In the genomic region with DNA sequence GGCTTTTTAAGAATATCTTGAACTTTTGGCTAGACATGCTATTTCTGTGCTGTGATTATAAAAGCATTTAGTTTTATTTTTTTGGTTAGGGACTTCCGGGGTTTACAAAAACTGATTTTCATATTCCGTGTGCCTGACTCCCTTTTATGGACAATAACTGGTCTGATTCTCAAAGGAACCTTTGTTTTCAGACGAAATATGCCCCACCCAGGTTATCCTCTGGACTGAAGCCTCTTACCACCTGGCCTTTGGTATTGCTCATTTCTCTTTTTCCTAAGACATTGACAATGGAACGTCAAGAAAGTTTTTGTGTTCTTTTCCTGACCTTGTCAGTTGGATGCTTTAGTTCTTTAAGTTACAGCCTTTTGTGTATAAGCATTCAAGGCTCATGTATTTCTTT, we compare ENCODE assay signal across 20 cellular contexts. TPM values are rescaled to one million over a fixed set of nuclear protein-coding genes. Genes with fewer than 3 reads are reported as not detected.
DNase-seq lines count a peak whose midpoint lies in the region; ATAC-seq, FAIRE-seq and TF ChIP-seq lines count a peak whose summit lies in the region.
"Had no signal": no experiment of that assay in that cellular context is flagged by ENCODE, and none has a peak within 500 bp of the region (broad histone marks: within the 10 kb centered on the region; RNA-seq: fewer than 3 reads in every experiment).

No MANE protein-coding gene starts in this region.

- in situ Hi-C loops in mammary epithelial cell (cut with MboI; ENCODE audit: low sequenced_read_pairs in 2 of 2), result no loop called here

- 62% methylated on average over 4 of the region's 4 CpGs for WGBS in mammary epithelial cell (ENCODE audit: low coverage, missing lambda C conversion rate)
- WGBS in small intestine, 3 donors, result 19 to 40% (median 33%) methylated on average over 4 of the region's 4 CpGs
- 74 to 85% (median 78%) methylated on average over 4 of the region's 4 CpGs for WGBS in spleen, 5 donors

- H3K79me2 ChIP-seq in mammary epithelial cell (ENCODE audit: insufficient read depth, low read length), result peaks cover 95% of the 10 kb centered on the region

- DNase-seq in mammary epithelial cell (peak; percentile 48), MCF 10A (ENCODE audit: unreplicated experiment) (no peak), small intestine (peak; percentile 28), spleen (no peak), Caco-2 (no peak)
- no peak for DNase-seq in central memory CD8-positive, alpha-beta T cell (ENCODE audit: low spot score in 2 of 2)
- DNase-seq in naive thymus-derived CD4-positive, alpha-beta T cell, result no peak
- DNase-seq: AML-193; CD4-positive, alpha-beta T cell; DMS153; DMS79; GF-D8 had no signal

- H3K27me3 Mint-ChIP-seq in MCF 10A (ENCODE audit: insufficient read depth, unreplicated experiment), result no peaks in the 10 kb centered on the region
- H3K27me3 Mint-ChIP-seq in central memory CD8-positive, alpha-beta T cell, result no peaks in the 10 kb centered on the region
- no peaks in the 10 kb centered on the region for H3K27me3 Mint-ChIP-seq in naive thymus-derived CD4-positive, alpha-beta T cell
- H3K27me3 Mint-ChIP-seq in Caco-2 (ENCODE audit: insufficient read depth, unreplicated experiment), result no peaks in the 10 kb centered on the region
- H3K27me3 Mint-ChIP-seq: CD4-positive, alpha-beta T cell had no signal

- no peak overlapping the region for H3K4me2 ChIP-seq in mammary epithelial cell (ENCODE audit: insufficient read depth, low read depth, low read length)
- H3K4me2 ChIP-seq: A549 had no signal

- H3K4me1 ChIP-seq in mammary epithelial cell (ENCODE audit: insufficient read depth, low read length) (peaks cover 6% of the 10 kb centered on the region), small intestine (ENCODE audit: control insufficient read depth in 2 of 2, insufficient read depth in 1 of 2, low read depth in 1 of 2, low read length in 1 of 2) (no peaks in the 10 kb centered on the region), spleen (peaks cover 0 to 19% (median 0%) of the 10 kb centered on the region in 6 donors), Caco-2 (no peaks in the 10 kb centered on the region)
- H3K4me1 ChIP-seq in naive thymus-derived CD4-positive, alpha-beta T cell (ENCODE audit: control insufficient read depth in 2 of 2, insufficient read depth in 2 of 2, low read length in 2 of 2), result no peaks in the 10 kb centered on the region
- H3K4me1 ChIP-seq: A549 had no signal

- H4K20me1 ChIP-seq in mammary epithelial cell (ENCODE audit: insufficient read depth, low read length), result peaks cover 9% of the 10 kb centered on the region

- POLR2A ChIA-PET in MCF 10A (lab: Yijun Ruan, JAX), result interaction anchor here (3.4 kb wide), 1 partner anchor 11 kb away, joined by 16 read pairs; a partner anchor contains a TSS
- POLR2A ChIA-PET in naive thymus-derived CD4-positive, alpha-beta T cell (lab: Charles Lee), result interaction anchor here (0.7 to 0.9 kb wide), 2 partner anchors 11 to 14 kb away, joined by 3 read pairs; a partner anchor contains a TSS
- POLR2A ChIA-PET in Caco-2 (lab: Charles Lee), result no interaction called here

- dilution Hi-C loops in mammary epithelial cell (cut with HindIII; ENCODE audit: low sequenced_read_pairs), result no loop called here

- H3K27ac Mint-ChIP-seq in MCF 10A (ENCODE audit: low read depth, unreplicated experiment) (no peak overlapping the region), Caco-2 (ENCODE audit: unreplicated experiment) (no peak overlapping the region)
- H3K27ac Mint-ChIP-seq in central memory CD8-positive, alpha-beta T cell (ENCODE audit: low read depth), result peak overlapping the region; percentile 41
- H3K27ac Mint-ChIP-seq in naive thymus-derived CD4-positive, alpha-beta T cell, result no peak overlapping the region
- H3K27ac Mint-ChIP-seq: CD4-positive, alpha-beta T cell had no signal

- no peaks in the 10 kb centered on the region for H3K9me3 ChIP-seq in mammary epithelial cell (replicated peaks; ENCODE audit: insufficient read depth, low read length)
- no peaks in the 10 kb centered on the region for H3K9me3 ChIP-seq in small intestine (ENCODE audit: control insufficient read depth, low read depth)
- no peaks in the 10 kb centered on the region for H3K9me3 ChIP-seq in spleen
- no peaks in the 10 kb centered on the region for H3K9me3 ChIP-seq in naive thymus-derived CD4-positive, alpha-beta T cell (ENCODE audit: control insufficient read depth in 2 of 3, low read length in 3 of 3)
- H3K9me3 ChIP-seq in Caco-2, result no peaks in the 10 kb centered on the region
- H3K9me3 ChIP-seq: A549, HAP-1 had no signal

- TF ChIP-seq CTCF in mammary epithelial cell (conservative IDR thresholded peaks at IDR 0.05 in 1 of 2, IDR thresholded peaks at IDR 0.05 in 1 of 2; ENCODE audit: extremely low read depth in 1 of 2, insufficient read depth in 1 of 2, low read depth in 1 of 2, low read length in 2 of 2), result no peak
- no peak for TF ChIP-seq CTCF in MCF 10A (IDR thresholded peaks at IDR 0.05; ENCODE audit: unreplicated experiment)
- no peak for TF ChIP-seq CTCF in spleen (IDR thresholded peaks at IDR 0.05 in 8 of 11, conservative IDR thresholded peaks at IDR 0.05 in 3 of 11)
- TF ChIP-seq CTCF in Caco-2 (IDR thresholded peaks at IDR 0.05; ENCODE audit: insufficient read depth in 1 of 2, low read depth in 1 of 2, low read length in 1 of 2, severe bottlenecking in 1 of 2, unreplicated experiment in 1 of 2), result no peak

- CTCF ChIA-PET in mammary epithelial cell (lab: Charles Lee; ENCODE audit: low non-redundant PET) (no interaction called here), MCF 10A (lab: Yijun Ruan, JAX) (no interaction called here), Caco-2 (lab: Charles Lee) (no interaction called here)
- CTCF ChIA-PET in naive thymus-derived CD4-positive, alpha-beta T cell (lab: Charles Lee), result no interaction called here

- H3K36me3 ChIP-seq in mammary epithelial cell (ENCODE audit: insufficient read depth, low read length) (peaks cover 28% of the 10 kb centered on the region), small intestine (ENCODE audit: control insufficient read depth in 2 of 2, insufficient read depth in 2 of 2, low read length in 2 of 2) (peaks cover 3 to 4% of the 10 kb centered on the region in 2 donors), spleen (peaks cover 0 to 72% (median 16%) of the 10 kb centered on the region in 6 donors), Caco-2 (ENCODE audit: control insufficient read depth, insufficient read depth, low read length) (no peaks in the 10 kb centered on the region)
- peaks cover 0 to 13% (median 5%) of the 10 kb centered on the region in 3 experiments for H3K36me3 ChIP-seq in naive thymus-derived CD4-positive, alpha-beta T cell (ENCODE audit: control insufficient read depth in 2 of 3, insufficient read depth in 3 of 3, low read length in 3 of 3)

- H3K4me3 Mint-ChIP-seq in MCF 10A (ENCODE audit: unreplicated experiment), result no peak overlapping the region
- no peak overlapping the region for H3K4me3 Mint-ChIP-seq in central memory CD8-positive, alpha-beta T cell
- no peak overlapping the region for H3K4me3 Mint-ChIP-seq in naive thymus-derived CD4-positive, alpha-beta T cell
- no peak overlapping the region for H3K4me3 Mint-ChIP-seq in Caco-2 (ENCODE audit: unreplicated experiment)
- H3K4me3 Mint-ChIP-seq: CD4-positive, alpha-beta T cell had no signal

- H3K9ac ChIP-seq in mammary epithelial cell (ENCODE audit: insufficient read depth, low read length), result no peak overlapping the region

- H3K4me1 Mint-ChIP-seq in MCF 10A (ENCODE audit: insufficient read depth, unreplicated experiment) (peaks cover 5% of the 10 kb centered on the region), Caco-2 (ENCODE audit: low read depth, unreplicated experiment) (peaks cover 13% of the 10 kb centered on the region)
- peaks cover 16% of the 10 kb centered on the region for H3K4me1 Mint-ChIP-seq in central memory CD8-positive, alpha-beta T cell
- peaks cover 0 to 36% (median 9%) of the 10 kb centered on the region in 7 donors for H3K4me1 Mint-ChIP-seq in naive thymus-derived CD4-positive, alpha-beta T cell

- no peak for ATAC-seq in central memory CD8-positive, alpha-beta T cell (replicated peaks; ENCODE audit: extremely low read depth, poor library complexity, severe bottlenecking)
- no peak for ATAC-seq in naive thymus-derived CD4-positive, alpha-beta T cell
- ATAC-seq: A549 had no signal

- H3K36me3 Mint-ChIP-seq in MCF 10A (ENCODE audit: insufficient read depth, unreplicated experiment) (peaks cover 69% of the 10 kb centered on the region), Caco-2 (ENCODE audit: insufficient read depth, unreplicated experiment) (peaks cover 55% of the 10 kb centered on the region)
- H3K36me3 Mint-ChIP-seq in central memory CD8-positive, alpha-beta T cell (ENCODE audit: insufficient read depth), result peaks cover 12% of the 10 kb centered on the region
- peaks cover 0 to 39% (median 20%) of the 10 kb centered on the region in 5 donors for H3K36me3 Mint-ChIP-seq in naive thymus-derived CD4-positive, alpha-beta T cell

- H3K9me3 Mint-ChIP-seq in MCF 10A (ENCODE audit: unreplicated experiment) (no peaks in the 10 kb centered on the region), Caco-2 (ENCODE audit: unreplicated experiment) (peaks cover 10% of the 10 kb centered on the region)
- H3K9me3 Mint-ChIP-seq in central memory CD8-positive, alpha-beta T cell, result no peaks in the 10 kb centered on the region
- H3K9me3 Mint-ChIP-seq in naive thymus-derived CD4-positive, alpha-beta T cell, result no peaks in the 10 kb centered on the region
- H3K9me3 Mint-ChIP-seq: CD4-positive, alpha-beta T cell had no signal

- no peak overlapping the region for H2AFZ ChIP-seq in mammary epithelial cell (ENCODE audit: low read depth, low read length)

- no peak overlapping the region for H3K27ac ChIP-seq in mammary epithelial cell (ENCODE audit: insufficient read depth, low read depth, low read length)
- no peak overlapping the region for H3K27ac ChIP-seq in small intestine (ENCODE audit: low read depth in 1 of 2, low read length in 1 of 2)
- no peak overlapping the region for H3K27ac ChIP-seq in spleen
- no peak overlapping the region for H3K27ac ChIP-seq in naive thymus-derived CD4-positive, alpha-beta T cell (ENCODE audit: low read depth, low read length)
- H3K27ac ChIP-seq: 22Rv1, A549, C4-2B had no signal

- no peak overlapping the region for H3K4me3 ChIP-seq in mammary epithelial cell (replicated peaks in 1 of 3; ENCODE audit: insufficient read depth in 1 of 3, low read depth in 2 of 3, low read length in 3 of 3)
- H3K4me3 ChIP-seq in small intestine (ENCODE audit: low read depth in 1 of 2, low read length in 2 of 2), result no peak overlapping the region
- H3K4me3 ChIP-seq in spleen, result no peak overlapping the region
- no peak overlapping the region for H3K4me3 ChIP-seq in naive thymus-derived CD4-positive, alpha-beta T cell (ENCODE audit: low read length)
- no peak overlapping the region for H3K4me3 ChIP-seq in Caco-2 (ENCODE audit: low read depth, low read length)
- H3K4me3 ChIP-seq: A549, HAP-1 had no signal

- BruUV-seq in mammary epithelial cell (replicated peaks; lab: Mats Ljungman, UMichigan) (no TSS peak), MCF 10A (replicated peaks; lab: Mats Ljungman, UMichigan) (no TSS peak), Caco-2 (replicated peaks; lab: Mats Ljungman, UMichigan) (no TSS peak)

- intact Hi-C loops in mammary epithelial cell (cut with micrococcal nuclease) (no loop called here), MCF 10A (cut with micrococcal nuclease) (no loop called here), spleen (cut with DNase I; ENCODE audit: low total_unique reads) (no loop called here), Caco-2 (cut with micrococcal nuclease; ENCODE audit: unreplicated experiment) (no loop called here)
- intact Hi-C loops in naive thymus-derived CD4-positive, alpha-beta T cell (cut with micrococcal nuclease), result no loop called here

- H3K27me3 ChIP-seq in mammary epithelial cell (ENCODE audit: insufficient read depth, low read length), result no peaks in the 10 kb centered on the region
- no peaks in the 10 kb centered on the region for H3K27me3 ChIP-seq in small intestine (ENCODE audit: control insufficient read depth in 2 of 2, insufficient read depth in 2 of 2, low read length in 2 of 2)
- H3K27me3 ChIP-seq in spleen (replicated peaks in 1 of 7), result no peaks in the 10 kb centered on the region
- H3K27me3 ChIP-seq in naive thymus-derived CD4-positive, alpha-beta T cell (ENCODE audit: control insufficient read depth in 2 of 2, insufficient read depth in 2 of 2, low read length in 2 of 2), result no peaks in the 10 kb centered on the region
- no peaks in the 10 kb centered on the region for H3K27me3 ChIP-seq in Caco-2 (replicated peaks; ENCODE audit: control insufficient read depth, insufficient read depth, low read length)

- no peak for TF ChIP-seq POLR2A in spleen (IDR thresholded peaks at IDR 0.05)

- FAIRE-seq in small intestine (lab: Jason Lieb, UNC), result no peak
- FAIRE-seq: A549, H1 had no signal

RNA-seq across cellular contexts. Expression of a gene that starts 10.8 kb away (rescaled TPM):
- total RNA-seq in mammary epithelial cell (10 to 100 TPM; 42.8 to 68.2 TPM), MCF 10A (2022) (44.0 and 45.8 TPM in 2 replicates), spleen (10 to 100 TPM in 6 of 7 donors, 1 to 10 TPM in 1; 7.1 to 16.7 (median 12.6) TPM), Caco-2 (2022) (36.7 and 42.7 TPM in 2 replicates)
- polyA plus RNA-seq in mammary epithelial cell (15.5 TPM), small intestine (10 to 100 TPM in 1 of 3 donors, 1 to 10 TPM in 2; 4.7 to 10.1 (median 6.2) TPM), spleen (1 to 10 TPM; 4.5 to 9.0 (median 5.1) TPM)
- 3.8 TPM for polyA minus RNA-seq in mammary epithelial cell
- 10 to 100 TPM in 3 of 5 experiments, 1 to 10 TPM in 2; 7.1 to 15.8 (median 11.1) TPM for total RNA-seq in naive thymus-derived CD4-positive, alpha-beta T cell
- polyA plus RNA-seq in naive thymus-derived CD4-positive, alpha-beta T cell, result 1 to 10 TPM; 4.4 to 6.6 TPM

RNA-seq across cellular contexts. Expression of a gene that starts 47.7 kb away (rescaled TPM):
- total RNA-seq in mammary epithelial cell (not detected), MCF 10A (2022) (not detected in 2 replicates), spleen (not detected), Caco-2 (2022) (0.16 TPM in 1 of 2 replicates, not detected in the other)
- polyA plus RNA-seq in mammary epithelial cell (not detected), small intestine (under 1 TPM in 1 of 3 donors, not detected in 2; 0.04 TPM), spleen (under 1 TPM in 1 of 3 donors, not detected in 2; 0.03 TPM)
- polyA minus RNA-seq in mammary epithelial cell, result not detected
- total RNA-seq in naive thymus-derived CD4-positive, alpha-beta T cell, result not detected
- polyA plus RNA-seq in naive thymus-derived CD4-positive, alpha-beta T cell, result not detected
- total RNA-seq: CD4-positive, alpha-beta T cell; Daoy; HT-29 had no signal
- polyA plus RNA-seq: A549, BJ had no signal

RNA-seq across cellular contexts. Expression of a gene that starts 58.3 kb away (rescaled TPM):
- total RNA-seq in mammary epithelial cell (100 to 1,000 TPM; 483 to 932 TPM), MCF 10A (2022) (62.2 and 70.9 TPM in 2 replicates), spleen (100 to 1,000 TPM in 3 of 7 donors, 10 to 100 TPM in 4; 56.1 to 110 (median 65.1) TPM), Caco-2 (2022) (113 and 145 TPM in 2 replicates)
- polyA plus RNA-seq in mammary epithelial cell (234 TPM), small intestine (10 to 100 TPM in 1 of 3 donors, 1 to 10 TPM in 2; 5.6 to 38.1 (median 5.9) TPM), spleen (10 to 100 TPM in 2 of 3 donors, 1 to 10 TPM in 1; 9.4 to 15.2 (median 13.8) TPM)
- polyA minus RNA-seq in mammary epithelial cell, result 991 TPM
- total RNA-seq in naive thymus-derived CD4-positive, alpha-beta T cell, result 100 to 1,000 TPM in 3 of 5 experiments, 10 to 100 TPM in 2; 95.7 to 659 (median 125) TPM
- polyA plus RNA-seq in naive thymus-derived CD4-positive, alpha-beta T cell, result 10 to 100 TPM; 57.3 to 65.1 TPM
- total RNA-seq: HT-29 had no signal

Comparison
In these comparisons a context has a peak if more than half of its experiments do, and no peak if none do; other contexts are left out.
1. DNase-seq: peak in mammary epithelial cell (single experiment) and small intestine (single experiment); none in MCF 10A (single experiment), central memory CD8-positive, alpha-beta T cell (0 of 2), spleen (single experiment), naive thymus-derived CD4-positive, alpha-beta T cell (0 of 9) and Caco-2 (0 of 2).